8 cellular contexts compared by ENCODE assay signal in the genomic region with DNA sequence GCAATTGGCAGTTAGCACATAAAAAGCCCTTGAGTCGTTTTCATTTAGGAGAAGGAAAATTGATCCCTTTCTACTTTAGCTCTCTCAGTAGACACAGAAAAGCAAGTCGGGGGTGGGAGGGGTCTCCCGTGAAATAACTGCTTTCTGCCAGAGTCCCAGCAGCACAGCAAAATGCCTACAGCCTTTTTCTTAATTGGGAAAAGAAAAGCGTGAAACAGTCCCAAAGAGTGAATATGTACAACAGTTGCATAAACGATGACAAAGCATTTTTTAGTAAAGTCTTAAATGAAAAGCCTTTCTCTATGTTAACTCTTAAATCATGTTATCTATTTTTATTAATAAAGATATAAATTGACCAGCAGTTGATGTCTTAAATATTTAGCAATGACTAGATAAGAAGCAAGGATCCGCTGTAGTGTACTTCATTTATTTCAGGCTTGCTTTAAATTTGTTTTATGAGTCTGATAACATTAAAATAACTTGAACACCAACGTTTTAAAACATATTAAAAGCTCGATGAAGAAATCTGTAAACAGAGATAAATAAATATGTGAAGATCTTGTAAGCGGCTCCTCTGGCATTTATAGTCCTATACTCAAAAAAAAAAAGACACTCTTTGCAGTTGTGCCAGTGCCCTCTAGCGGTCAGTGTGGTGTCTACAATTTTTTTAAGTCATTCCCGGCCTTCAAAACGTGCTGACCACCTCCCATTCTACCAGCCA. TPM values are rescaled to one million over a fixed set of nuclear protein-coding genes. Genes with fewer than 3 reads are reported as not detected.
A peak's percentile ranks its signal among the peaks of the same experiment; 100 is the strongest.
DNase-seq lines count a peak whose midpoint lies in the region; ATAC-seq and TF ChIP-seq lines count a peak whose summit lies in the region.

No MANE protein-coding gene starts in this region.

- H3K36me3 ChIP-seq in iPS-15b (ENCODE audit: control insufficient read depth, insufficient read depth, low read length) (no peaks in the 10 kb centered on the region), spleen (no peaks in the 10 kb centered on the region)

- TF ChIP-seq CTCF in CD4-positive, alpha-beta T cell (IDR thresholded peaks at IDR 0.05) = peak; percentile 91
- peak; percentile 18 to 79 (median 58) for TF ChIP-seq CTCF in spleen (IDR thresholded peaks at IDR 0.05 in 8 of 11, conservative IDR thresholded peaks at IDR 0.05 in 3 of 11)

- TF ChIP-seq POLR2A in spleen (IDR thresholded peaks at IDR 0.05) = no peak

- POLR2A ChIA-PET in CD4-positive, alpha-beta T cell (lab: Charles Lee) = no interaction called here

- no peak overlapping the region for H3K27ac Mint-ChIP-seq in CD4-positive, alpha-beta T cell

- H3K27me3 Mint-ChIP-seq in CD4-positive, alpha-beta T cell = no peaks in the 10 kb centered on the region

- no peak for ATAC-seq in CD4-positive, alpha-beta T cell (ENCODE audit: poor library complexity)
- ATAC-seq in GM21515 (IDR thresholded peaks at IDR 0.05; ENCODE audit: unreplicated experiment) = peak; percentile 62
- no peak for ATAC-seq in GM21360 (IDR thresholded peaks at IDR 0.05; ENCODE audit: unreplicated experiment)

- H3K4me1 Mint-ChIP-seq in CD4-positive, alpha-beta T cell (ENCODE audit: low read depth) = no peaks in the 10 kb centered on the region

- H3K27me3 ChIP-seq in CD4-positive, alpha-beta T cell (ENCODE audit: control insufficient read depth, insufficient read depth, low read length) = no peaks in the 10 kb centered on the region
- H3K27me3 ChIP-seq in iPS-15b (ENCODE audit: control insufficient read depth, insufficient read depth, low read length) (no peaks in the 10 kb centered on the region), spleen (replicated peaks in 1 of 7) (no peaks in the 10 kb centered on the region)

- H3K4me3 Mint-ChIP-seq in CD4-positive, alpha-beta T cell = no peak overlapping the region

- H3K4me3 ChIP-seq in iPS-15b (ENCODE audit: low read depth, low read length) (no peak overlapping the region), spleen (no peak overlapping the region)

- no peaks in the 10 kb centered on the region for H3K9me3 ChIP-seq in CD4-positive, alpha-beta T cell (ENCODE audit: control insufficient read depth, low read length)
- no peaks in the 10 kb centered on the region for H3K9me3 ChIP-seq in iPS-15b (ENCODE audit: control insufficient read depth, insufficient read depth, low read length)
- no peaks in the 10 kb centered on the region for H3K9me3 ChIP-seq in spleen

- peak; percentile 16 to 48 (median 34) for DNase-seq in CD4-positive, alpha-beta T cell
- DNase-seq in NCI-H1105 treated with DMSO at 0.1 percent for 48 hours (lab: John Stamatoyannopoulos, UW) (peak; percentile 75), T follicular helper cell (ENCODE audit: low read depth) (peak; percentile 21), astrocyte of the hippocampus (ENCODE audit: low read depth, low spot score) (peak; percentile 89), spleen (no peak)

- no peaks in the 10 kb centered on the region for H3K9me3 Mint-ChIP-seq in CD4-positive, alpha-beta T cell

- CTCF ChIA-PET in CD4-positive, alpha-beta T cell (lab: Charles Lee) = interaction anchor here (0.6 to 1.3 kb wide), 7 partner anchors 19 to 1983 kb away, joined by 3 to 5 read pairs (median 3); partner anchors contain the start of gene ATIC

- intact Hi-C loops in CD4-positive, alpha-beta T cell (cut with DNase I, micrococcal nuclease) = loop anchor here (2.0 to 5.0 kb wide), 2 partner anchors 651 to 1462 kb away; no protein-coding TSS in a partner anchor
- intact Hi-C loops in spleen (cut with DNase I; ENCODE audit: low total_unique reads) = no loop called here

- no peak overlapping the region for H3K27ac ChIP-seq in CD4-positive, alpha-beta T cell (ENCODE audit: low read depth, low read length)
- H3K27ac ChIP-seq in spleen = no peak overlapping the region

- H3K36me3 Mint-ChIP-seq in CD4-positive, alpha-beta T cell (ENCODE audit: low read depth) = no peaks in the 10 kb centered on the region

- peaks cover 4% of the 10 kb centered on the region for H3K4me1 ChIP-seq in iPS-15b (ENCODE audit: control insufficient read depth, insufficient read depth, low read length)
- peaks cover 0 to 7% (median 0%) of the 10 kb centered on the region in 6 donors for H3K4me1 ChIP-seq in spleen

- WGBS in spleen, 5 donors = 16 to 24% (median 21%) methylated on average over 12 of the region's 12 CpGs

- peak overlapping the region; percentile 38 for H3K9ac ChIP-seq in iPS-15b (ENCODE audit: low read depth, low read length)

RNA-seq across cellular contexts. Expression of gene ATIC, which starts 42.3 kb away (rescaled TPM):
- total RNA-seq in CD4-positive, alpha-beta T cell = 10 to 100 TPM; 40.5 to 43.3 TPM
- 100 to 1,000 TPM in 1 of 7 donors, 10 to 100 TPM in 6; 50.5 to 101 (median 76.6) TPM for total RNA-seq in spleen
- 100 to 1,000 TPM; 136 to 165 (median 141) TPM for polyA plus RNA-seq in spleen
